ENCODE assay signal across 1 cellular context in genomic region chr1:28986296-28986910, GRCh38.
TF ChIP-seq lines count a peak whose summit lies in the region.

No MANE protein-coding gene starts in this region.

TF ChIP-seq in endothelial cell of umbilical vein, 7 proteins besides CTCF, POLR2A, EP300 and RAD21 (continued from another document):
- TF ChIP-seq MYC (IDR thresholded peaks at IDR 0.05; ENCODE audit: low read depth, low read length) (no peak), GATA2 (IDR thresholded peaks at IDR 0.05; ENCODE audit: insufficient read depth, insufficient read length, low read depth, low read length) (no peak)
TF ChIP-seq in endothelial cell of umbilical vein: peak in this region for 0.
